ENCODE assay signal across 8 cellular contexts in genomic region chr17:38706625-38707298, GRCh38. TPM values are rescaled to one million over a fixed set of nuclear protein-coding genes. Genes with fewer than 3 reads are reported as not detected.
DNase-seq lines count a peak whose midpoint lies in the region; ATAC-seq and TF ChIP-seq lines count a peak whose summit lies in the region.

No MANE protein-coding gene starts in this region.

- ATAC-seq in GM18873 (IDR thresholded peaks at IDR 0.05; ENCODE audit: low FRiP score, unreplicated experiment), result no peak

- H3K36me3 ChIP-seq in esophagus muscularis mucosa, result peaks cover 12 to 46% (median 39%) of the 10 kb centered on the region in 4 donors

- no peak for TF ChIP-seq EP300 in esophagus muscularis mucosa (IDR thresholded peaks at IDR 0.05)

- no peak for TF ChIP-seq POLR2A in esophagus muscularis mucosa (IDR thresholded peaks at IDR 0.05; ENCODE audit: low read depth)

- H3K27me3 ChIP-seq in esophagus muscularis mucosa, result no peaks in the 10 kb centered on the region

- H3K9me3 ChIP-seq in esophagus muscularis mucosa, result no peaks in the 10 kb centered on the region

- no peak for TF ChIP-seq CTCF in esophagus muscularis mucosa (IDR thresholded peaks at IDR 0.05)

- intact Hi-C loops in esophagus muscularis mucosa (cut with DNase I), result no loop called here

- peak overlapping the region; percentile 67 to 99 (median 90) for H3K4me3 ChIP-seq in esophagus muscularis mucosa

- 18% methylated on average over 13 of the region's 14 CpGs for WGBS in esophagus muscularis mucosa

- H3K4me1 ChIP-seq in esophagus muscularis mucosa, result peaks cover 20 to 53% (median 46%) of the 10 kb centered on the region in 4 donors

- H3K27ac ChIP-seq in esophagus muscularis mucosa (replicated peaks in 1 of 4), result peak overlapping the region; percentile 94 to 98 (median 96)

- DNase-seq in NCI-H748 (lab: John Stamatoyannopoulos, UW; ENCODE audit: unreplicated experiment), result peak; percentile 47
- no peak for DNase-seq in NCI-H748 treated with DMSO at 0.1 percent for 48 hours (lab: John Stamatoyannopoulos, UW)
- peak; percentile 38 to 52 for DNase-seq in activated CD4-positive, alpha-beta T cell treated with anti-CD3 and anti-CD28 coated beads, Interleukin-2, amount 50 U/mL, for 4 hours
- DNase-seq in esophagus muscularis mucosa (ENCODE audit: extremely low spot score), result no peak
- DNase-seq in pons (ENCODE audit: low spot score), result peak; percentile 40
- no peak for DNase-seq in GOT3 (lab: John Stamatoyannopoulos, UW)
- no peak for DNase-seq in T1000 (lab: John Stamatoyannopoulos, UW)

RNA-seq across cellular contexts. Expression of gene MLLT6, which starts 1.7 kb away (rescaled TPM):
- 10 to 100 TPM; 62.7 to 83.6 (median 73.0) TPM for total RNA-seq in esophagus muscularis mucosa

RNA-seq across cellular contexts. Expression of gene CISD3, which starts 23.4 kb away (rescaled TPM):
- total RNA-seq in esophagus muscularis mucosa, result 10 to 100 TPM; 10.1 to 18.5 (median 18.0) TPM

RNA-seq across cellular contexts. Expression of gene EPOP, which starts 32.0 kb away (rescaled TPM):
- total RNA-seq in esophagus muscularis mucosa, result 1 to 10 TPM in 3 of 4 donors, under 1 TPM in 1; 0.42 to 7.3 (median 2.7) TPM

RNA-seq across cellular contexts. Expression of gene PCGF2, which starts 41.4 kb away (rescaled TPM):
- total RNA-seq in esophagus muscularis mucosa, result 10 to 100 TPM; 10.3 to 15.7 (median 12.4) TPM

RNA-seq across cellular contexts. Expression of gene PSMB3, which starts 45.8 kb away (rescaled TPM):
- 100 to 1,000 TPM; 122 to 158 (median 137) TPM for total RNA-seq in esophagus muscularis mucosa

Comparison
In these comparisons a context has a peak if more than half of its experiments do, and no peak if none do; other contexts are left out.
1. DNase-seq: peak in NCI-H748 (single experiment), activated CD4-positive, alpha-beta T cell treated with anti-CD3 and anti-CD28 coated beads, Interleukin-2, amount 50 U/mL, for 4 hours (2 of 2) and pons (single experiment); none in NCI-H748 treated with DMSO at 0.1 percent for 48 hours (single experiment), esophagus muscularis mucosa (single experiment), GOT3 (single experiment) and T1000 (single experiment).